8 cellular contexts compared by ENCODE assay signal in the genomic region with DNA sequence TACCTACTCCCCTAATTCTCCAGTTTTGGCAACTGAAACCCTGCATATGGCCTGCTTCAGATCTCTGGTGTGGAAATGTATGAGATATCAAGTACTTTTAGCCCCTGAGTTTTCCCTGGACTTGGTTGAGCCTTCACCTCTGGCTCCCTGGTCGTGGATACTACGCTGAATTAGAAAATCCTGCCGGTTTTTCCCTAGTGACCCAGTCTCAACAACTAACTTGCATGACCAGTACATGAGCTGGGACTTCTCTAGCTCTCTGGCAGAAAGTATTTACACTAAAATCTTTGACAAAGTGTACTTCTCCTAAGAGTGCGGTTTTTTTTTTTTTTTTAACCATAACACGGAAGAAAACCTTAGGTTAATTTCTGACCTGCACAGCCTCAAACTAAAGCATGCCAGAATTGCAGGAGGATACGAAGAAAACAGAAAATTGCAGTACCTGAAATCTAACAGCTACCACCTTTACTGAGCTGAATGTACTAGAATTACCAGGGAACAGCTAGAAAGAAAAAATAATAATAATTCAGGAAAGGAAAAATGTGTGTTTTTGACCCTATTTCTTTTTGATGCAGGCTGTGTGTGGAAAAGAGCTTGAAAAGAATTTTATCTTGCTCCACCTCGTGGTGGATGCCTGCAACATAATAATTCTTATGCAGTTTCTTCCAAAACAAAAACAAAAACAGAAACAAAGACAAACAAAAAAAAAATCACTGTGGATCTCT.
A peak's percentile ranks its signal among the peaks of the same experiment; 100 is the strongest.
DNase-seq lines count a peak whose midpoint lies in the region; ATAC-seq and TF ChIP-seq lines count a peak whose summit lies in the region.

No MANE protein-coding gene starts in this region.

- no peak for TF ChIP-seq EP300 in SK-N-SH (IDR thresholded peaks at IDR 0.05; ENCODE audit: borderline replicate concordance in 1 of 2, low read depth in 1 of 2, low read length in 1 of 2)

- ATAC-seq in GM18870 (IDR thresholded peaks at IDR 0.05; ENCODE audit: unreplicated experiment), result no peak

- H3K27me3 Mint-ChIP-seq in type B pancreatic cell, result no peaks in the 10 kb centered on the region

- H3K4me3 Mint-ChIP-seq in type B pancreatic cell, result no peak overlapping the region

- peak overlapping the region; percentile 55; the same call in 1 of the 2 replicates for H2AFZ ChIP-seq in SK-N-SH (ENCODE audit: low read depth)

- TF ChIP-seq CTCF in AG04450 (IDR thresholded peaks at IDR 0.05; ENCODE audit: low read depth, low read length), result peak; percentile 65
- TF ChIP-seq CTCF in GM20000 (IDR thresholded peaks at IDR 0.05; ENCODE audit: extremely low read depth, missing control alignments), result no peak
- TF ChIP-seq CTCF in SK-N-SH (IDR thresholded peaks at IDR 0.05), result peak; percentile 78
- peak; percentile 66 for TF ChIP-seq CTCF in left ventricle myocardium inferior (IDR thresholded peaks at IDR 0.05; ENCODE audit: borderline replicate concordance)
- peak; percentile 78 for TF ChIP-seq CTCF in type B pancreatic cell (conservative IDR thresholded peaks at IDR 0.05)

- H3K9ac ChIP-seq in SK-N-SH, result no peak overlapping the region

- H3K4me3 ChIP-seq in AG04450 (ENCODE audit: low read depth, low read length) (no peak overlapping the region), SK-N-SH (ENCODE audit: low read depth in 2 of 2, low read length in 1 of 2) (peak overlapping the region in 1 of 2 experiments; percentile 38; a peak in 1 of 4 replicates), left ventricle myocardium inferior (peak overlapping the region; percentile 26)

- peaks cover 3% of the 10 kb centered on the region for H3K9me3 Mint-ChIP-seq in type B pancreatic cell

- H4K20me1 ChIP-seq in SK-N-SH (ENCODE audit: insufficient read depth), result no peaks in the 10 kb centered on the region

- peak; percentile 43 for TF ChIP-seq RAD21 in SK-N-SH (IDR thresholded peaks at IDR 0.05; ENCODE audit: low read length)

- H3K9me3 ChIP-seq in AG04450 (ENCODE audit: control insufficient read depth, insufficient read depth, low read length) (no peaks in the 10 kb centered on the region), SK-N-SH (no peaks in the 10 kb centered on the region), left ventricle myocardium inferior (replicated peaks) (no peaks in the 10 kb centered on the region)

- H3K9me2 ChIP-seq in SK-N-SH, result no peaks in the 10 kb centered on the region

- no peaks in the 10 kb centered on the region for H3K79me2 ChIP-seq in SK-N-SH (ENCODE audit: insufficient read depth)

- POLR2A ChIA-PET in AG04450 (lab: Yijun Ruan, JAX) (interaction anchor here (1.9 kb wide), 1 partner anchor 183 kb away, joined by 11 read pairs; a partner anchor contains a TSS), SK-N-SH (lab: Yijun Ruan, JAX) (no interaction called here)

- H3K36me3 ChIP-seq in SK-N-SH (replicated peaks in 1 of 2; ENCODE audit: control insufficient read depth in 1 of 2, insufficient read depth in 2 of 2, low read length in 1 of 2) (no peaks in the 10 kb centered on the region), left ventricle myocardium inferior (no peaks in the 10 kb centered on the region)

- H3K27ac ChIP-seq in AG04450 (ENCODE audit: low read depth, low read length) (no peak overlapping the region), SK-N-SH (ENCODE audit: low read depth in 2 of 2, low read length in 1 of 2) (no peak overlapping the region), left ventricle myocardium inferior (replicated peaks) (no peak overlapping the region)

- DNase-seq in AG04450 (ENCODE audit: low read depth, low spot score) (no peak), GM20000 (ENCODE audit: low spot score) (peak; percentile 4), SK-N-SH (no peak), left ventricle myocardium inferior (no peak), type B pancreatic cell (ENCODE audit: extremely low spot score, unreplicated experiment) (no peak), NCI-H187 treated with DMSO at 0.1 percent for 48 hours (lab: John Stamatoyannopoulos, UW) (no peak), HuH-7.5 (ENCODE audit: low spot score) (no peak)

- H3K36me3 Mint-ChIP-seq in type B pancreatic cell, result no peaks in the 10 kb centered on the region

- 6% methylated on average over 7 of the region's 7 CpGs for WGBS in SK-N-SH (ENCODE audit: low lambda C conversion rate)

- no peaks in the 10 kb centered on the region for H3F3A ChIP-seq in SK-N-SH (replicated peaks; ENCODE audit: insufficient read depth)

- peak overlapping the region; percentile 70 for H3K4me2 ChIP-seq in SK-N-SH

- H3K4me1 Mint-ChIP-seq in type B pancreatic cell (ENCODE audit: unreplicated experiment), result peaks cover 18% of the 10 kb centered on the region

- H3K4me1 ChIP-seq in SK-N-SH (ENCODE audit: control insufficient read depth in 1 of 2, insufficient read depth in 2 of 2, low read depth in 1 of 2, low read length in 1 of 2) (peaks cover 0 to 25% of the 10 kb centered on the region in 2 experiments; a peak in 2 of 4 replicates), left ventricle myocardium inferior (peaks cover 10% of the 10 kb centered on the region)

- H3K27me3 ChIP-seq in AG04450 (ENCODE audit: control insufficient read depth, insufficient read depth, low read length), result no peaks in the 10 kb centered on the region
- H3K27me3 ChIP-seq in SK-N-SH (ENCODE audit: insufficient read depth), result no peaks in the 10 kb centered on the region
- H3K27me3 ChIP-seq in left ventricle myocardium inferior (ENCODE audit: low read depth), result no peaks in the 10 kb centered on the region

- CTCF ChIA-PET in AG04450 (lab: Charles Lee), result interaction anchor here (0.6 to 5.1 kb wide), 42 partner anchors 8 to 1748 kb away, joined by 3 to 68 read pairs (median 6); a partner anchor contains a TSS
- CTCF ChIA-PET in SK-N-SH (lab: Yijun Ruan, JAX), result interaction anchor here (0.7 to 1.2 kb wide), 6 partner anchors 10 to 736 kb away, joined by 3 to 5 read pairs (median 4); no protein-coding TSS in a partner anchor

- intact Hi-C loops in left ventricle myocardium inferior (cut with micrococcal nuclease), result no loop called here

- H3K27ac Mint-ChIP-seq in type B pancreatic cell, result peak overlapping the region; percentile 57

TF ChIP-seq in SK-N-SH, 30 proteins besides CTCF, POLR2A, EP300 and RAD21:
- TF ChIP-seq SMC3 (IDR thresholded peaks at IDR 0.05; ENCODE audit: low read depth, low read length) (peak; percentile 42), POLR2AphosphoS5 (IDR thresholded peaks at IDR 0.05; ENCODE audit: low read depth, low read length) (no peak)
